Comparison of ENCODE assay signal across 2 cellular contexts in the genomic region with DNA sequence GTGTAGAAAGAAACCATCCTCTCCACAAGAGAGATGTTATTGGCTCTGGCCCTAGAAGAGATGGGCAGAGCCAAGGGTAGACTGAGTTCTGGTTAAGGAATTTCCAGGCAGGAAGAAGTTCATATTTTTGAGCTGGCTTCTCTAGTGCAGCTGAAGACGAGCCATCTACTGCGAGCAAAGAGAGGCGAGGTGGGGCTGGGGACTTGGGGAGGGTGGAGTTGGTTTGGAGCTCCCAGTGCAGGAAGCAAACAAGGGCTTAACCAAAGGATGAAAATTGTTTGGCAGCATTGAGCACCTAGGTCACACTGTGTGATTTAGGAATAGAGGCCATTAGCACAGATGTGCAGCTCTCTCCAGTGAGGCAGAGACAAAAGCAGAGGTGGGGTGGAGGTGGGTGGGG.
TF ChIP-seq lines count a peak whose summit lies in the region.

No MANE protein-coding gene starts in this region.

TF ChIP-seq in IMR-90, 13 proteins besides CTCF, POLR2A, EP300 and RAD21:
- TF ChIP-seq, protein P1, sequence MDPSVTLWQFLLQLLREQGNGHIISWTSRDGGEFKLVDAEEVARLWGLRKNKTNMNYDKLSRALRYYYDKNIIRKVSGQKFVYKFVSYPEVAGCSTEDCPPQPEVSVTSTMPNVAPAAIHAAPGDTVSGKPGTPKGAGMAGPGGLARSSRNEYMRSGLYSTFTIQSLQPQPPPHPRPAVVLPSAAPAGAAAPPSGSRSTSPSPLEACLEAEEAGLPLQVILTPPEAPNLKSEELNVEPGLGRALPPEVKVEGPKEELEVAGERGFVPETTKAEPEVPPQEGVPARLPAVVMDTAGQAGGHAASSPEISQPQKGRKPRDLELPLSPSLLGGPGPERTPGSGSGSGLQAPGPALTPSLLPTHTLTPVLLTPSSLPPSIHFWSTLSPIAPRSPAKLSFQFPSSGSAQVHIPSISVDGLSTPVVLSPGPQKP (IDR thresholded peaks at IDR 0.05; ENCODE audit: borderline replicate concordance, low read depth, low read length), result no peak
- no peak for TF ChIP-seq MXI1 (IDR thresholded peaks at IDR 0.05; ENCODE audit: borderline replicate concordance, low read depth, low read length)

TF ChIP-seq in endothelial cell of umbilical vein, 7 proteins besides CTCF, POLR2A, EP300 and RAD21:
- TF ChIP-seq EZH2 (IDR thresholded peaks at IDR 0.05; ENCODE audit: borderline replicate concordance, low read depth, low read length, severe bottlenecking) (no peak), POLR2AphosphoS5 (IDR thresholded peaks at IDR 0.05; ENCODE audit: insufficient read depth, low read depth, low read length) (no peak), MYC (IDR thresholded peaks at IDR 0.05; ENCODE audit: low read depth, low read length) (no peak), JUN (IDR thresholded peaks at IDR 0.05; ENCODE audit: borderline replicate concordance, insufficient read depth, insufficient read length, low read depth) (no peak), FOS (IDR thresholded peaks at IDR 0.05; ENCODE audit: borderline replicate concordance, insufficient read depth, low read length) (no peak), GATA2 (IDR thresholded peaks at IDR 0.05; ENCODE audit: insufficient read depth, insufficient read length, low read depth, low read length) (no peak)
- TF ChIP-seq, protein P2, sequence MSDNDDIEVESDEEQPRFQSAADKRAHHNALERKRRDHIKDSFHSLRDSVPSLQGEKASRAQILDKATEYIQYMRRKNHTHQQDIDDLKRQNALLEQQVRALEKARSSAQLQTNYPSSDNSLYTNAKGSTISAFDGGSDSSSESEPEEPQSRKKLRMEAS (IDR thresholded peaks at IDR 0.05; ENCODE audit: insufficient read depth, insufficient read length), result no peak
